In genomic region chr7:77247206-77247850, GRCh38 we compare ENCODE assay signal across 8 cellular contexts.
A peak's percentile ranks its signal among the peaks of the same experiment; 100 is the strongest.
DNase-seq lines count a peak whose midpoint lies in the region; ATAC-seq and TF ChIP-seq lines count a peak whose summit lies in the region.

No MANE protein-coding gene starts in this region.

- ATAC-seq in HG02759 (IDR thresholded peaks at IDR 0.05; ENCODE audit: unreplicated experiment) = peak; percentile 86
- no peak for ATAC-seq in HG02870 (IDR thresholded peaks at IDR 0.05; ENCODE audit: unreplicated experiment)

- TF ChIP-seq CTCF in GM12872 (IDR thresholded peaks at IDR 0.05; ENCODE audit: insufficient read depth, low read depth, low read length) = peak; percentile 67

- DNase-seq in NCI-H1930 (lab: John Stamatoyannopoulos, UW) (peak; percentile 46 to 75), T-helper 2 cell (peak; percentile 55 to 88 (median 78)), anterior cingulate cortex (lab: John Stamatoyannopoulos, UW) (peak in 33 of 58 donors; percentile 0 to 76 (median 25)), iPS DF 4.7 (ENCODE audit: extremely low read depth, low spot score) (peak; percentile 58)
- peak; percentile 78 to 95 (median 85) for DNase-seq in stimulated activated CD4-positive, alpha-beta T cell treated with anti-CD3 and anti-CD28 coated beads, Interleukin-12 subunit alpha, Interleukin-12 subunit beta, amount 100 ng/mL, for 48 hours (ENCODE audit: low read depth in 2 of 3, low spot score in 1 of 3)

Comparison
In these comparisons a context has a peak if more than half of its experiments do, and no peak if none do; other contexts are left out.
1. DNase-seq: peak in every context shown above with its lines; median percentile 85 in stimulated activated CD4-positive, alpha-beta T cell treated with anti-CD3 and anti-CD28 coated beads, Interleukin-12 subunit alpha, Interleukin-12 subunit beta, amount 100 ng/mL, for 48 hours; 78 in T-helper 2 cell; 60 in NCI-H1930; 58 in iPS DF 4.7; 25 in anterior cingulate cortex.